ENCODE assay signal across 7 cellular contexts in genomic region chr12:131542351-131542750, GRCh38.
"Had no signal": no experiment of that assay in that cellular context is flagged by ENCODE, and none has a peak within 500 bp of the region (broad histone marks: within the 10 kb centered on the region; RNA-seq: fewer than 3 reads in every experiment).

No MANE protein-coding gene starts in this region.

- DNase-seq: GM23248, GOT3, H7, HFFc6, KBM-7 had no signal

- ATAC-seq: HCT116, HepG2 had no signal
